Comparison of ENCODE assay signal across 8 cellular contexts in the genomic region with DNA sequence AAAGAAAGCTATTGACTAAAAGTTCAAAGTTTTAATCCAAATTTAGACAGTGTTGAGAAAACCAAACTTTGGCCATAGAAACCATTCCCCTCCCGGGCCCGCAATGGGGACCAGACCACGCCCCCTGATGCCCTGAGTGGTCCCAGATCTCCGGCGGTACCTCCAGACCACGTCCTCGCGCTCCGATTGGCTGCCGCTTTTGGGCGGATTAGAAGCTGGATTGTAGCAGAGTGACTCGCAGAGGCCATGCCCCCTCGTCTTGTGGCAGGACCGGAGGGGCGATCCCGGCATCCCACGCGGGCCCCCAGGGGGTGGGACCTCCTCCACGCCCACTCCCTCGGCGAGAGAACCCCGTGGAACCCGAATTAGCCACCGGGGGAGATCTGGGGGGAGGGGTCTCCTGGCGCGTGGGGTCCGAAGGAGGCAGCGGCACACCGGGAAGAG. TPM values are rescaled to one million over a fixed set of nuclear protein-coding genes. Genes with fewer than 3 reads are reported as not detected.
DNase-seq lines count a peak whose midpoint lies in the region; ATAC-seq, FAIRE-seq and TF ChIP-seq lines count a peak whose summit lies in the region.

No MANE protein-coding gene starts in this region.

- TF ChIP-seq CTCF in RWPE2 (IDR thresholded peaks at IDR 0.05; ENCODE audit: poor library complexity, severe bottlenecking): no peak

- 26 to 57% (median 37%) methylated on average over 29 of the region's 29 CpGs for WGBS in small intestine, 3 donors

- DNase-seq in GM03348 (ENCODE audit: low spot score) (peak; percentile 63), HS-27A (ENCODE audit: low read depth) (peak; percentile 62), RWPE2 (ENCODE audit: low spot score) (no peak), frontal cortex (ENCODE audit: low spot score in 2 of 2) (peak; percentile 52 to 80), occipital lobe (lab: John Stamatoyannopoulos, UW) (peak; percentile 32), superior temporal gyrus (ENCODE audit: extremely low spot score) (peak; percentile 70), small intestine (no peak)
- DNase-seq in activated gamma-delta T cell treated with anti-CD3 and anti-CD28 coated beads, Interleukin-2, amount 50 U/mL, for 16 hours (ENCODE audit: low read depth): peak; percentile 73

- H3K27me3 ChIP-seq in RWPE2 (ENCODE audit: insufficient read depth, poor library complexity, severe bottlenecking): no peaks in the 10 kb centered on the region
- H3K27me3 ChIP-seq in small intestine (ENCODE audit: control insufficient read depth in 2 of 2, insufficient read depth in 2 of 2, low read length in 2 of 2): no peaks in the 10 kb centered on the region

- H3K36me3 ChIP-seq in RWPE2 (ENCODE audit: low read depth): no peaks in the 10 kb centered on the region
- H3K36me3 ChIP-seq in small intestine (ENCODE audit: control insufficient read depth in 2 of 2, insufficient read depth in 2 of 2, low read length in 2 of 2): no peaks in the 10 kb centered on the region

- H3K27ac ChIP-seq in RWPE2 (ENCODE audit: poor library complexity, severe bottlenecking) (no peak overlapping the region), small intestine (ENCODE audit: low read depth in 1 of 2, low read length in 1 of 2) (peak overlapping the region in 1 of 2 donors; percentile 14)

- FAIRE-seq in frontal cortex (lab: Jason Lieb, UNC) (no peak), small intestine (lab: Jason Lieb, UNC) (no peak)

- no peaks in the 10 kb centered on the region for H3K9me3 ChIP-seq in RWPE2 (ENCODE audit: severe bottlenecking)
- no peaks in the 10 kb centered on the region for H3K9me3 ChIP-seq in small intestine (ENCODE audit: control insufficient read depth, low read depth)

- H3K4me1 ChIP-seq in RWPE2 (ENCODE audit: insufficient read depth, poor library complexity, severe bottlenecking) (no peaks in the 10 kb centered on the region), small intestine (ENCODE audit: control insufficient read depth in 2 of 2, insufficient read depth in 1 of 2, low read depth in 1 of 2, low read length in 1 of 2) (no peaks in the 10 kb centered on the region)

- ATAC-seq in RWPE2 (ENCODE audit: low read depth): peak; percentile 55

- H3K4me3 ChIP-seq in RWPE2 (ENCODE audit: severe bottlenecking) (no peak overlapping the region), small intestine (ENCODE audit: low read depth in 1 of 2, low read length in 2 of 2) (no peak overlapping the region)

RNA-seq across cellular contexts. Expression of a gene that starts 0.8 kb away (rescaled TPM):
- total RNA-seq in frontal cortex (1.2 TPM), occipital lobe (2.5 TPM)
- polyA plus RNA-seq in small intestine: 10 to 100 TPM in 1 of 3 donors, 1 to 10 TPM in 1, not detected in 1; 4.4 to 11.6 TPM

RNA-seq across cellular contexts. Expression of a gene that starts 26.3 kb away (rescaled TPM):
- total RNA-seq in frontal cortex (11.4 TPM), occipital lobe (12.5 TPM)
- polyA plus RNA-seq in small intestine: 10 to 100 TPM; 16.2 to 34.4 (median 25.9) TPM

RNA-seq across cellular contexts. Expression of a gene that starts 31.3 kb away (rescaled TPM):
- 1.6 TPM for total RNA-seq in frontal cortex
- 0.31 TPM for total RNA-seq in occipital lobe
- 10 to 100 TPM in 2 of 3 donors, 1 to 10 TPM in 1; 4.0 to 20.3 (median 17.3) TPM for polyA plus RNA-seq in small intestine

RNA-seq across cellular contexts. Expression of a gene that starts 35.1 kb away (rescaled TPM):
- total RNA-seq in frontal cortex: 23.6 TPM
- total RNA-seq in occipital lobe: 24.6 TPM
- polyA plus RNA-seq in small intestine: 10 to 100 TPM; 52.8 to 61.1 (median 60.1) TPM

Comparison
In these comparisons a context has a peak if more than half of its experiments do, and no peak if none do; other contexts are left out.
1. DNase-seq: peak in GM03348 (single experiment), HS-27A (single experiment), activated gamma-delta T cell treated with anti-CD3 and anti-CD28 coated beads, Interleukin-2, amount 50 U/mL, for 16 hours (single experiment), frontal cortex (2 of 2), occipital lobe (single experiment) and superior temporal gyrus (single experiment); none in RWPE2 (single experiment) and small intestine (single experiment).